8 cellular contexts compared by ENCODE assay signal in the genomic region with DNA sequence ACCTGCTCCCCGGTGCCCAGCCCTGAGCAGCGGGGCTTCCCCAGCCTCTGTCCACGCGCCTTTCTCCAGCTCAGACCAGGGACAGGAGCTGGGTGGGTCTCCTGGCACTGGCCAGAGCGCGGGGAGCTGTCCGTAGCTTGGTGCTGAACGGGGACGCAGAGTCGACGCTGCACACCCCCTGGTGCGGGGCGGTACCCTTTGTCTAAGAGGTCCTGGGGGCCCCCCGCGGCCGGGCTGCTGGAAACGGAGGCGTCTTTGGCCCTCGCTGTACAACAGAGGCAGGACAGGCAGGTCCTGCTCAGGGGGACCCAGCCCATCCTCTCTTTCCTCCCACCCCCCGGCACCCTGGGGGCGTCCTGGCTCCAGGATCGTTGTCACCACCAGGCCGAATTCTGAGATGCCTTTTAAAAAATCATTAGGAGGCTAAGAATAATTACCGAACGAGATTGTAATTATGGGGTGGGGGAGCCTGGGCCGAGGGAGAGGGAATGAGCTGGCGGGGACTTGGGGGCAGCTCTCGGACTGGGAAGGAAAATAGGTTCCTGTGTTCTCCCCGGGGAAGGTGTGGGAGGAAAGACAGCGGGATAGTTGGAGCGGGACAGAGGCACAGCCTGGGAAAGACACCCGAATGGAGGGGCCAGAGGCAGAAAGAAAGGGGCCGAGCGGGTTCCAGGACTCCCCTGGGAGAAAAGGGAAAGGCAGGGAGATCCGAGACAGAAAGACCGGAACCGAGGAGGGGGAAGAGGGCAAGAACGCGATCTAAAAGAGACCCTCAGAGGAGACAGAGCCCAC. TPM values are rescaled to one million over a fixed set of nuclear protein-coding genes. Genes with fewer than 3 reads are reported as not detected.
DNase-seq lines count a peak whose midpoint lies in the region; ATAC-seq, FAIRE-seq and TF ChIP-seq lines count a peak whose summit lies in the region.

No MANE protein-coding gene starts in this region.

- no peak overlapping the region for H3K27ac ChIP-seq in H9 (ENCODE audit: insufficient read length, low read depth, low read length)

- no peak overlapping the region for H3K14ac ChIP-seq in H9 (ENCODE audit: insufficient read depth, low read length)

- peaks cover 0 to 4% (median 0%) of the 10 kb centered on the region in 3 experiments; a peak in 4 of 7 replicates for H3K36me3 Mint-ChIP-seq in H9 (ENCODE audit: insufficient read depth in 1 of 3, low read depth in 3 of 3)
- peaks cover 4% of the 10 kb centered on the region for H3K36me3 Mint-ChIP-seq in WTC11
- no peaks in the 10 kb centered on the region for H3K36me3 Mint-ChIP-seq in progenitor cell of endocrine pancreas (ENCODE audit: insufficient read depth)

- peak overlapping the region; percentile 34 for H3K4me2 ChIP-seq in H9 (ENCODE audit: insufficient read depth, insufficient read length, low read length)

- TF ChIP-seq CTCF in H9 (conservative IDR thresholded peaks at IDR 0.05) (no peak), WTC11 (IDR thresholded peaks at IDR 0.05) (no peak), progenitor cell of endocrine pancreas (IDR thresholded peaks at IDR 0.05; ENCODE audit: unreplicated experiment) (no peak)

- no peak for FAIRE-seq in frontal cortex (lab: Jason Lieb, UNC)

- H2BK15ac ChIP-seq in H9 (ENCODE audit: low read depth, low read length): no peak overlapping the region

- H3K9me3 Mint-ChIP-seq in H9: peaks cover 4 to 8% of the 10 kb centered on the region in 2 experiments; a peak in 4 of 5 replicates
- peaks cover 6% of the 10 kb centered on the region for H3K9me3 Mint-ChIP-seq in WTC11
- H3K9me3 Mint-ChIP-seq in progenitor cell of endocrine pancreas (ENCODE audit: low read depth): peaks cover 4% of the 10 kb centered on the region

- POLR2A ChIA-PET in WTC11 (lab: Charles Lee): interaction anchor here (0.9 kb wide), 1 partner anchor 17 kb away, joined by 3 read pairs; no protein-coding TSS in a partner anchor

- CTCF ChIA-PET in WTC11 (lab: Charles Lee): interaction anchor here (1.1 to 4.0 kb wide), 5 partner anchors 8 to 320 kb away, joined by 3 to 16 read pairs (median 4); no protein-coding TSS in a partner anchor

- H4K5ac ChIP-seq in H9 (ENCODE audit: insufficient read length, low read depth, low read length): no peak overlapping the region

- peak; percentile 5 for ATAC-seq in WTC11
- ATAC-seq in GM21447 (IDR thresholded peaks at IDR 0.05; ENCODE audit: unreplicated experiment): no peak
- ATAC-seq in GM21423 (IDR thresholded peaks at IDR 0.05; ENCODE audit: unreplicated experiment): no peak

- H3K27me3 Mint-ChIP-seq in H9 (ENCODE audit: low read depth) (peaks cover 92% of the 10 kb centered on the region), WTC11 (ENCODE audit: low read depth) (peaks cover 97% of the 10 kb centered on the region), progenitor cell of endocrine pancreas (peaks cover 92% of the 10 kb centered on the region)

- peaks cover 74% of the 10 kb centered on the region for H3K27me3 ChIP-seq in H9 (ENCODE audit: insufficient read depth, low read length)

- H3K23ac ChIP-seq in H9 (ENCODE audit: insufficient read length, low read depth, low read length): no peak overlapping the region

- H3K4me3 Mint-ChIP-seq in H9 (peak overlapping the region; percentile 24 to 77), WTC11 (peak overlapping the region; percentile 68), progenitor cell of endocrine pancreas (ENCODE audit: low read depth) (peak overlapping the region; percentile 53)

- no peak overlapping the region for H2BK12ac ChIP-seq in H9 (ENCODE audit: insufficient read length, low read depth, low read length)

- no peak overlapping the region for H2BK5ac ChIP-seq in H9 (ENCODE audit: insufficient read length, low read length)

- H3K23me2 ChIP-seq in H9 (ENCODE audit: insufficient read length, low read depth, low read length, poor library complexity, severe bottlenecking): no peaks in the 10 kb centered on the region

- no peak overlapping the region for H3K4ac ChIP-seq in H9 (ENCODE audit: low read depth, low read length)

- no peaks in the 10 kb centered on the region for H3K79me2 ChIP-seq in H9 (ENCODE audit: insufficient read depth, low read length)

- H3K79me1 ChIP-seq in H9 (ENCODE audit: insufficient read depth, low read depth, low read length, poor library complexity, severe bottlenecking): no peaks in the 10 kb centered on the region

- WGBS in H9 (ENCODE audit: extremely low coverage, insufficient read length, low lambda C conversion rate): no CpG with 5 or more reads among the region's 39 CpGs

- H2AFZ ChIP-seq in H9 (ENCODE audit: low read length): no peak overlapping the region

- H4K8ac ChIP-seq in H9 (replicated peaks; ENCODE audit: insufficient read length, low read depth, low read length): no peak overlapping the region

- H3T11ph ChIP-seq in H9 (ENCODE audit: low read length): no peak overlapping the region

- H3K9ac ChIP-seq in H9 (ENCODE audit: extremely low read depth, insufficient read length, low read length): no peak overlapping the region

- H3K9me3 ChIP-seq in H9 (ENCODE audit: control insufficient read depth, low read depth, low read length): no peaks in the 10 kb centered on the region

- no peak overlapping the region for H2BK120ac ChIP-seq in H9 (ENCODE audit: low read depth, low read length, poor library complexity, severe bottlenecking)

- no peak overlapping the region for H4K91ac ChIP-seq in H9 (ENCODE audit: insufficient read length, low read depth, low read length)

- peaks cover 24 to 49% of the 10 kb centered on the region in 2 experiments for H3K4me1 Mint-ChIP-seq in H9
- H3K4me1 Mint-ChIP-seq in WTC11: peaks cover 50% of the 10 kb centered on the region
- H3K4me1 Mint-ChIP-seq in progenitor cell of endocrine pancreas (ENCODE audit: low read depth): peaks cover 19% of the 10 kb centered on the region

- 0 out of 2 replicates have a peak, but pooled peaks cover 2% of the 10 kb centered on the region for H3K4me1 ChIP-seq in H9 (ENCODE audit: insufficient read depth, low read length)

- no peak overlapping the region for H3K56ac ChIP-seq in H9 (ENCODE audit: insufficient read length, low read depth, low read length)

- H4K20me1 ChIP-seq in H9 (ENCODE audit: control insufficient read depth, insufficient read depth, insufficient read length): peaks cover 3% of the 10 kb centered on the region

- no peak overlapping the region for H2AK5ac ChIP-seq in H9 (ENCODE audit: insufficient read length, low read length)

- DNase-seq in H9: peak; percentile 75
- DNase-seq in WTC11 (ENCODE audit: low spot score): peak; percentile 79
- DNase-seq in frontal cortex (ENCODE audit: low spot score in 2 of 2): peak; percentile 70 to 72
- DNase-seq in progenitor cell of endocrine pancreas (ENCODE audit: low spot score, unreplicated experiment): peak; percentile 75
- no peak for DNase-seq in HK-2 (ENCODE audit: unreplicated experiment)
- no peak for DNase-seq in DMS153 (lab: John Stamatoyannopoulos, UW)

- no peak overlapping the region for H3K18ac ChIP-seq in H9 (ENCODE audit: insufficient read length, low read depth, low read length)

- H2BK20ac ChIP-seq in H9 (ENCODE audit: low read depth, low read length, poor library complexity, severe bottlenecking): no peak overlapping the region

- H3K27ac Mint-ChIP-seq in H9 (no peak overlapping the region), WTC11 (no peak overlapping the region), progenitor cell of endocrine pancreas (no peak overlapping the region)

TF ChIP-seq in WTC11, 78 proteins besides CTCF, POLR2A, EP300 and RAD21 (continues in another document):
- TF ChIP-seq FOXK1 (CRISPR knock-in tag; IDR thresholded peaks at IDR 0.05): 0 out of 2 replicates have a peak, but pooled peaks have one; percentile 49
- no peak for TF ChIP-seq ESRRA (CRISPR knock-in tag; IDR thresholded peaks at IDR 0.05; ENCODE audit: borderline replicate concordance)
- no peak for TF ChIP-seq ZNF396 (CRISPR knock-in tag; IDR thresholded peaks at IDR 0.05; ENCODE audit: borderline replicate concordance)
- peak; percentile 78; the same call in 1 of the 2 replicates for TF ChIP-seq FOXP1 (CRISPR knock-in tag; IDR thresholded peaks at IDR 0.05; ENCODE audit: borderline replicate concordance)
- TF ChIP-seq ZNF671 (CRISPR knock-in tag; IDR thresholded peaks at IDR 0.05): no peak
- TF ChIP-seq, protein P1, sequence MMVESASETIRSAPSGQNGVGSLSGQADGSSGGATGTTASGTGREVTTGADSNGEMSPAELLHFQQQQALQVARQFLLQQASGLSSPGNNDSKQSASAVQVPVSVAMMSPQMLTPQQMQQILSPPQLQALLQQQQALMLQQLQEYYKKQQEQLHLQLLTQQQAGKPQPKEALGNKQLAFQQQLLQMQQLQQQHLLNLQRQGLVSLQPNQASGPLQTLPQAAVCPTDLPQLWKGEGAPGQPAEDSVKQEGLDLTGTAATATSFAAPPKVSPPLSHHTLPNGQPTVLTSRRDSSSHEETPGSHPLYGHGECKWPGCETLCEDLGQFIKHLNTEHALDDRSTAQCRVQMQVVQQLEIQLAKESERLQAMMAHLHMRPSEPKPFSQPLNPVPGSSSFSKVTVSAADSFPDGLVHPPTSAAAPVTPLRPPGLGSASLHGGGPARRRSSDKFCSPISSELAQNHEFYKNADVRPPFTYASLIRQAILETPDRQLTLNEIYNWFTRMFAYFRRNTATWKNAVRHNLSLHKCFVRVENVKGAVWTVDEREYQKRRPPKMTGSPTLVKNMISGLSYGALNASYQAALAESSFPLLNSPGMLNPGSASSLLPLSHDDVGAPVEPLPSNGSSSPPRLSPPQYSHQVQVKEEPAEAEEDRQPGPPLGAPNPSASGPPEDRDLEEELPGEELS (CRISPR knock-in tag; IDR thresholded peaks at IDR 0.05): peak; percentile 95
- TF ChIP-seq, protein P2, sequence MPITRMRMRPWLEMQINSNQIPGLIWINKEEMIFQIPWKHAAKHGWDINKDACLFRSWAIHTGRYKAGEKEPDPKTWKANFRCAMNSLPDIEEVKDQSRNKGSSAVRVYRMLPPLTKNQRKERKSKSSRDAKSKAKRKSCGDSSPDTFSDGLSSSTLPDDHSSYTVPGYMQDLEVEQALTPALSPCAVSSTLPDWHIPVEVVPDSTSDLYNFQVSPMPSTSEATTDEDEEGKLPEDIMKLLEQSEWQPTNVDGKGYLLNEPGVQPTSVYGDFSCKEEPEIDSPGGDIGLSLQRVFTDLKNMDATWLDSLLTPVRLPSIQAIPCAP (CRISPR knock-in tag; IDR thresholded peaks at IDR 0.05): peak; percentile 34; the same call in 1 of the 2 replicates
- peak; percentile 86 for TF ChIP-seq TEAD4 (CRISPR knock-in tag; IDR thresholded peaks at IDR 0.05)

RNA-seq across cellular contexts. Expression of a gene that starts 4.1 kb away (rescaled TPM):
- total RNA-seq in H9 (2021) (0.13 TPM in 2 replicates), WTC11 (2021) (0.09 to 0.22 TPM (median 0.11 TPM) in 3 replicates), frontal cortex (0.41 TPM), progenitor cell of endocrine pancreas (0.60 and 0.75 TPM in 2 replicates)

RNA-seq across cellular contexts. Expression of a gene that starts 18.7 kb away (rescaled TPM):
- total RNA-seq in H9 (2021) (not detected in 2 replicates), WTC11 (2021) (not detected in 3 replicates), frontal cortex (not detected), progenitor cell of endocrine pancreas (not detected in 2 replicates)

Comparison
In these comparisons a context has a peak if more than half of its experiments do, and no peak if none do; other contexts are left out.
1. DNase-seq: peak in H9 (single experiment), WTC11 (single experiment), frontal cortex (2 of 2) and progenitor cell of endocrine pancreas (single experiment); none in HK-2 (single experiment) and DMS153 (single experiment).
2. Peak in every context shown above with its lines, with median percentiles within 50 percentile points of each other: H3K4me3 Mint-ChIP-seq.